In the genomic region with DNA sequence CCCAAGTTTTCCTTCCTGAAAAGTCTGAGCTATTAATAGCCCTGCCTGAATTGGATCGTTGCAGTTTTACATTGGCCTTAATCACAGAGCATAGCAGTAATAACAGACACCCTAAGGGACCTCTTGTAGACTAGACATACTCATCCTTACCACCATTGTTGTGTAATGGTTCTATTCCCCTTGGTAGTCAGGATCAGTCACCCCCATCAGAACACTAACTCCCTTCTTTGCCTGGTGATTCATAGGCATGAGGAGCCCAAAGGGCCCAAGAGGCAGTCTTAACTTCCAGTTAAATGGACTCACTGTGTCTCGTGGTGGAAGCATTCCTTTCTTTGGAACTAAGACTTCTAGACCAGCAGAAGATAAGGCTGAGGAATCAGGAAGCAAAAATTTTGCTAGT, we compare ENCODE assay signal across 19 cellular contexts. TPM values are rescaled to one million over a fixed set of nuclear protein-coding genes. Genes with fewer than 3 reads are reported as not detected.
A peak's percentile ranks its signal among the peaks of the same experiment; 100 is the strongest.
DNase-seq lines count a peak whose midpoint lies in the region; ATAC-seq and TF ChIP-seq lines count a peak whose summit lies in the region.
"Had no signal": no experiment of that assay in that cellular context is flagged by ENCODE, and none has a peak within 500 bp of the region (broad histone marks: within the 10 kb centered on the region; RNA-seq: fewer than 3 reads in every experiment).

No MANE protein-coding gene starts in this region.

- H3K4me1 ChIP-seq in esophagus muscularis mucosa (no peaks in the 10 kb centered on the region), right atrium auricular region (no peaks in the 10 kb centered on the region)
- H3K4me1 ChIP-seq: SJSA1 had no signal

- H3K36me3 ChIP-seq in esophagus muscularis mucosa, result no peaks in the 10 kb centered on the region
- no peaks in the 10 kb centered on the region for H3K36me3 ChIP-seq in right atrium auricular region
- H3K36me3 ChIP-seq: ascending aorta, SJSA1, spleen had no signal

- POLR2A ChIA-PET in RWPE1 (lab: Yijun Ruan, JAX; ENCODE audit: low non-redundant PET), result no interaction called here

- H3K27me3 ChIP-seq in esophagus muscularis mucosa (no peaks in the 10 kb centered on the region), right atrium auricular region (no peaks in the 10 kb centered on the region)
- H3K27me3 ChIP-seq: ascending aorta, SJSA1, spleen had no signal

- intact Hi-C loops in esophagus muscularis mucosa (cut with DNase I), result no loop called here

- TF ChIP-seq EP300 in esophagus muscularis mucosa (IDR thresholded peaks at IDR 0.05), result no peak

- CTCF ChIA-PET in RWPE1 (lab: Yijun Ruan, JAX), result no interaction called here

- H3K4me3 ChIP-seq in esophagus muscularis mucosa (no peak overlapping the region), right atrium auricular region (no peak overlapping the region)
- H3K4me3 ChIP-seq: ascending aorta, SJSA1, spleen had no signal

- H3K27ac ChIP-seq in RWPE1 (no peak overlapping the region), esophagus muscularis mucosa (replicated peaks in 1 of 4) (no peak overlapping the region), right atrium auricular region (no peak overlapping the region)
- H3K27ac ChIP-seq: ascending aorta, SJSA1, spleen had no signal

- peak; percentile 55 for DNase-seq in GM03348 (ENCODE audit: low spot score)
- DNase-seq in RWPE1 (ENCODE audit: low spot score), result peak; percentile 3
- peak; percentile 51 for DNase-seq in fibroblast of gingiva (ENCODE audit: low read depth)
- peak; percentile 92 for DNase-seq in renal cortical epithelial cell (ENCODE audit: low read depth)
- no peak for DNase-seq in esophagus muscularis mucosa (ENCODE audit: extremely low spot score)
- DNase-seq in right atrium auricular region (ENCODE audit: low spot score), result no peak
- DNase-seq in NCI-H2171 (lab: John Stamatoyannopoulos, UW), result no peak
- DNase-seq: activated CD4-positive, alpha-beta T cell treated with anti-CD3 and anti-CD28 coated beads for 48 hours; activated CD8-positive, alpha-beta memory T cell treated with anti-CD3 and anti-CD28 coated beads, Interleukin-2, amount 50 U/mL, for 4 hours; activated gamma-delta T cell treated with Interleukin-2 at 50 U/mL for 16 hours; CD4-positive, alpha-beta T cell; DMS79; naive thymus-derived CD4-positive, alpha-beta T cell; NCI-H1105 treated with DMSO at 0.1 percent for 48 hours; spleen had no signal

- TF ChIP-seq CTCF in RWPE1 (conservative IDR thresholded peaks at IDR 0.05; ENCODE audit: low read depth) (no peak), esophagus muscularis mucosa (IDR thresholded peaks at IDR 0.05) (no peak), right atrium auricular region (IDR thresholded peaks at IDR 0.05) (no peak)

- H3K9me3 ChIP-seq in esophagus muscularis mucosa (no peaks in the 10 kb centered on the region), right atrium auricular region (no peaks in the 10 kb centered on the region)
- H3K9me3 ChIP-seq: ascending aorta, SJSA1 had no signal

- no peak for TF ChIP-seq POLR2A in esophagus muscularis mucosa (IDR thresholded peaks at IDR 0.05; ENCODE audit: low read depth)

- WGBS in esophagus muscularis mucosa, result 32% methylated on average over 2 of the region's 2 CpGs

- no peak for ATAC-seq in esophagus mucosa
- ATAC-seq: naive thymus-derived CD4-positive, alpha-beta T cell; stimulated activated memory B cell treated with anti-CD40 and anti-IgM and Interleukin-4, amounts not matched to agents 10 μg/mL and 1 μg/mL and 100 μg/mL, for 72 hours had no signal

RNA-seq across cellular contexts. Expression of a gene that starts 20.2 kb away (rescaled TPM):
- 53.5 and 81.8 TPM in 2 replicates for total RNA-seq in renal cortical epithelial cell
- 10 to 100 TPM; 52.0 to 77.2 (median 58.7) TPM for total RNA-seq in esophagus muscularis mucosa
- 10 to 100 TPM; 40.8 to 40.9 TPM for total RNA-seq in right atrium auricular region
- total RNA-seq in esophagus mucosa, result 34.4 TPM

RNA-seq across cellular contexts. Expression of a gene that starts 20.5 kb away (rescaled TPM):
- total RNA-seq in renal cortical epithelial cell (10.8 and 32.2 TPM in 2 replicates), esophagus muscularis mucosa (10 to 100 TPM; 11.8 to 17.9 (median 16.0) TPM), right atrium auricular region (1 to 10 TPM; 6.8 to 7.2 TPM), esophagus mucosa (13.1 TPM)

Comparison
In these comparisons a context has a peak if more than half of its experiments do, and no peak if none do; other contexts are left out.
1. DNase-seq: peak in GM03348 (single experiment), RWPE1 (single experiment), fibroblast of gingiva (single experiment) and renal cortical epithelial cell (single experiment); none in esophagus muscularis mucosa (single experiment), right atrium auricular region (single experiment) and NCI-H2171 (single experiment).